26 cellular contexts compared by ENCODE assay signal in genomic region chr9:75233011-75233410, GRCh38.
DNase-seq lines count a peak whose midpoint lies in the region; ATAC-seq, FAIRE-seq and TF ChIP-seq lines count a peak whose summit lies in the region.
"Had no signal": no experiment of that assay in that cellular context is flagged by ENCODE, and none has a peak within 500 bp of the region (broad histone marks: within the 10 kb centered on the region; RNA-seq: fewer than 3 reads in every experiment).

No MANE protein-coding gene starts in this region.

- no peaks in the 10 kb centered on the region for H3K9me3 Mint-ChIP-seq in activated T-helper 2 cell treated with anti-CD3 and anti-CD28 coated beads, Interferon-gamma antibody, Interleukin-2, Interleukin-4, amounts not matched to agents 10 μg/mL and 5 μg/mL and 100 μg/mL, durations not matched to agents 14 hours and 24 hours and 36 hours
- H3K9me3 Mint-ChIP-seq: HFFc6 had no signal

- FAIRE-seq in bronchial epithelial cell (lab: Jason Lieb, UNC), result no peak
- FAIRE-seq: A204.1, GM12892, GM18507, H54 had no signal

- no peaks in the 10 kb centered on the region for H3K36me3 ChIP-seq in bronchial epithelial cell (ENCODE audit: control insufficient read depth, insufficient read depth, low read length)
- H3K36me3 ChIP-seq: BE2C, MG63, SJCRH30 had no signal

- ATAC-seq in foreskin keratinocyte (no peak), GM18520 (IDR thresholded peaks at IDR 0.05; ENCODE audit: unreplicated experiment) (no peak)
- ATAC-seq: Panc1 had no signal

- H3K27ac Mint-ChIP-seq in activated T-helper 2 cell treated with anti-CD3 and anti-CD28 coated beads, Interferon-gamma antibody, Interleukin-2, Interleukin-4, amounts not matched to agents 10 μg/mL and 5 μg/mL and 100 μg/mL, durations not matched to agents 14 hours and 24 hours and 36 hours, result no peak overlapping the region
- H3K27ac Mint-ChIP-seq: CD4-positive, CD25-positive, alpha-beta regulatory T cell; HFFc6 had no signal

- no peak overlapping the region for H3K27ac ChIP-seq in foreskin keratinocyte
- H3K27ac ChIP-seq: HL-60, SJCRH30 had no signal

- TF ChIP-seq CTCF in bronchial epithelial cell (IDR thresholded peaks at IDR 0.05; ENCODE audit: insufficient read depth, low read length, severe bottlenecking) (no peak), foreskin keratinocyte (conservative IDR thresholded peaks at IDR 0.05) (no peak)

- H3K36me3 Mint-ChIP-seq in activated T-helper 2 cell treated with anti-CD3 and anti-CD28 coated beads, Interferon-gamma antibody, Interleukin-2, Interleukin-4, amounts not matched to agents 10 μg/mL and 5 μg/mL and 100 μg/mL, durations not matched to agents 14 hours and 24 hours and 36 hours (ENCODE audit: low read depth), result no peaks in the 10 kb centered on the region

- intact Hi-C loops in activated T-helper 2 cell treated with anti-CD3 and anti-CD28 coated beads, Interferon-gamma antibody, Interleukin-2, Interleukin-4, amounts not matched to agents 10 μg/mL and 5 μg/mL and 100 μg/mL, durations not matched to agents 14 hours and 24 hours and 36 hours (cut with micrococcal nuclease), result no loop called here

- H3K27me3 ChIP-seq in bronchial epithelial cell (ENCODE audit: control insufficient read depth, insufficient read depth, low read length), result no peaks in the 10 kb centered on the region
- no peaks in the 10 kb centered on the region for H3K27me3 ChIP-seq in foreskin keratinocyte
- H3K27me3 ChIP-seq: BE2C, MG63 had no signal

- no peaks in the 10 kb centered on the region for H3K27me3 Mint-ChIP-seq in activated T-helper 2 cell treated with anti-CD3 and anti-CD28 coated beads, Interferon-gamma antibody, Interleukin-2, Interleukin-4, amounts not matched to agents 10 μg/mL and 5 μg/mL and 100 μg/mL, durations not matched to agents 14 hours and 24 hours and 36 hours (ENCODE audit: low read depth)
- H3K27me3 Mint-ChIP-seq: CD4-positive, CD25-positive, alpha-beta regulatory T cell had no signal

- no peak overlapping the region for H3K4me3 ChIP-seq in bronchial epithelial cell (ENCODE audit: low read depth, low read length)
- H3K4me3 ChIP-seq: MG63, SJCRH30 had no signal

- H3K4me1 Mint-ChIP-seq in activated T-helper 2 cell treated with anti-CD3 and anti-CD28 coated beads, Interferon-gamma antibody, Interleukin-2, Interleukin-4, amounts not matched to agents 10 μg/mL and 5 μg/mL and 100 μg/mL, durations not matched to agents 14 hours and 24 hours and 36 hours (ENCODE audit: low read depth), result no peaks in the 10 kb centered on the region

- DNase-seq in EH (ENCODE audit: low read depth), result peak; percentile 3
- DNase-seq in LHCN-M2 (ENCODE audit: low read depth), result peak; percentile 49
- peak; percentile 83 for DNase-seq in bronchial epithelial cell (ENCODE audit: low read depth)
- DNase-seq in myocyte (ENCODE audit: low read depth), result peak; percentile 6
- DNase-seq in NCI-H1105 treated with DMSO at 0.1 percent for 48 hours (lab: John Stamatoyannopoulos, UW), result no peak
- no peak for DNase-seq in activated T-helper 2 cell treated with anti-CD3 and anti-CD28 coated beads, Interferon-gamma antibody, Interleukin-2, Interleukin-4, amounts not matched to agents 10 μg/mL and 5 μg/mL and 100 μg/mL, durations not matched to agents 14 hours and 24 hours and 36 hours (ENCODE audit: low spot score)
- no peak for DNase-seq in foreskin keratinocyte
- DNase-seq: BE2C; Caco-2; CD4-positive, CD25-positive, alpha-beta regulatory T cell; HFFc6; IMR-90; MG63; NCI-H1048; NCI-H146; NCI-H2081 treated with DMSO at 0.1 percent for 48 hours; NCI-H446 treated with DMSO at 0.1 percent for 48 hours; NCI-H69; SJCRH30 had no signal

- no peak overlapping the region for H3K4me3 Mint-ChIP-seq in activated T-helper 2 cell treated with anti-CD3 and anti-CD28 coated beads, Interferon-gamma antibody, Interleukin-2, Interleukin-4, amounts not matched to agents 10 μg/mL and 5 μg/mL and 100 μg/mL, durations not matched to agents 14 hours and 24 hours and 36 hours (ENCODE audit: low read depth)
- H3K4me3 Mint-ChIP-seq: CD4-positive, CD25-positive, alpha-beta regulatory T cell had no signal

- no peaks in the 10 kb centered on the region for H3K4me1 ChIP-seq in foreskin keratinocyte
- H3K4me1 ChIP-seq: BE2C, Caco-2, SJCRH30 had no signal

Comparison
In these comparisons a context has a peak if more than half of its experiments do, and no peak if none do; other contexts are left out.
1. DNase-seq: peak in EH (single experiment), LHCN-M2 (single experiment), bronchial epithelial cell (single experiment) and myocyte (single experiment); none in NCI-H1105 treated with DMSO at 0.1 percent for 48 hours (single experiment), activated T-helper 2 cell treated with anti-CD3 and anti-CD28 coated beads, Interferon-gamma antibody, Interleukin-2, Interleukin-4, amounts not matched to agents 10 μg/mL and 5 μg/mL and 100 μg/mL, durations not matched to agents 14 hours and 24 hours and 36 hours (single experiment) and foreskin keratinocyte (0 of 2).